In genomic region chr22:24028533-24028932, GRCh38 we compare ENCODE assay signal across 1 cellular context.
TF ChIP-seq lines count a peak whose summit lies in the region.

No MANE protein-coding gene starts in this region.

TF ChIP-seq in HEK293, 187 proteins besides CTCF, POLR2A, EP300 and RAD21 (continued from another document):
- TF ChIP-seq PRDM4 (tag by site-specific recombination; IDR thresholded peaks at IDR 0.05) (no peak), ZNF280D (tag by site-specific recombination; IDR thresholded peaks at IDR 0.05) (no peak), PRDM1 (tag by site-specific recombination; IDR thresholded peaks at IDR 0.05) (no peak)
